ENCODE assay signal across 16 cellular contexts in the genomic region with DNA sequence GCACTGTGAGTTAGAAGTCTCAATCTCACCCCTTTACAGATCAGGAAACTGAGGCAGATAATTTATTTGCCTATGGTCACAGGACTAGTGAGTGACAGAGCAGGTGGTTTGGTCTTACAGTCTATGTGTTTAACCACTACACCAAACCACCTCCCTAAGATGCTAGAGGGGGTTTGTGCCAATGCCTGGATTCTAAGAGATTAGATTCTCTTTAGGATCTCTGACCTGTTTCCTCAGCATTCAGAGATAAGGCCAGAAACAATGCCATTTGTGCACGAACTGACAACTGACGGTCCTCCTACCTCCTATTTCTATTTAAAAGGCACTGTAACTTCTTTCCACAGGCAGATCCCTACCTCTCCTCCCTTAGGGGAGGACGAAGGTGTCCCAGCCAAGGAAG. TPM values are rescaled to one million over a fixed set of nuclear protein-coding genes. Genes with fewer than 3 reads are reported as not detected.
DNase-seq lines count a peak whose midpoint lies in the region; ATAC-seq and TF ChIP-seq lines count a peak whose summit lies in the region.
"Had no signal": no experiment of that assay in that cellular context is flagged by ENCODE, and none has a peak within 500 bp of the region (broad histone marks: within the 10 kb centered on the region; RNA-seq: fewer than 3 reads in every experiment).

No MANE protein-coding gene starts in this region.

- no peak for TF ChIP-seq EP300 in SK-N-SH (IDR thresholded peaks at IDR 0.05; ENCODE audit: borderline replicate concordance in 1 of 2, low read depth in 1 of 2, low read length in 1 of 2)
- no peak for TF ChIP-seq EP300 in esophagus muscularis mucosa (IDR thresholded peaks at IDR 0.05)

- TF ChIP-seq CTCF in SK-N-SH (IDR thresholded peaks at IDR 0.05): no peak
- TF ChIP-seq CTCF in esophagus muscularis mucosa (IDR thresholded peaks at IDR 0.05): no peak
- TF ChIP-seq CTCF in gastrocnemius medialis (IDR thresholded peaks at IDR 0.05 in 4 of 5, conservative IDR thresholded peaks at IDR 0.05 in 1 of 5): no peak
- TF ChIP-seq CTCF in endodermal cell (conservative IDR thresholded peaks at IDR 0.05): no peak

- ATAC-seq in SK-N-SH treated with all-trans-retinoic acid at 6 μM for 48 hours (no peak), T-helper 17 cell (no peak), gastrocnemius medialis (no peak)

- peaks cover 19% of the 10 kb centered on the region for H4K20me1 ChIP-seq in SK-N-SH (ENCODE audit: insufficient read depth)

- H3K9ac ChIP-seq in SK-N-SH: no peak overlapping the region
- H3K9ac ChIP-seq in endodermal cell (ENCODE audit: extremely low read depth, low read length, poor library complexity, severe bottlenecking): no peak overlapping the region

- H3K4me1 Mint-ChIP-seq in T-helper 17 cell (peaks cover 35% of the 10 kb centered on the region), endodermal cell (peaks cover 32% of the 10 kb centered on the region)

- H3K79me2 ChIP-seq in SK-N-SH (ENCODE audit: insufficient read depth): peaks cover 42% of the 10 kb centered on the region

- no peaks in the 10 kb centered on the region for H3K9me3 ChIP-seq in SK-N-SH
- no peaks in the 10 kb centered on the region for H3K9me3 ChIP-seq in T-helper 17 cell (ENCODE audit: control insufficient read depth, low read length, poor library complexity, severe bottlenecking)
- no peaks in the 10 kb centered on the region for H3K9me3 ChIP-seq in esophagus muscularis mucosa
- no peaks in the 10 kb centered on the region for H3K9me3 ChIP-seq in gastrocnemius medialis
- no peaks in the 10 kb centered on the region for H3K9me3 ChIP-seq in endodermal cell (ENCODE audit: control insufficient read depth, low read length)
- H3K9me3 ChIP-seq: pancreas had no signal

- DNase-seq in SK-N-SH (no peak), T-helper 17 cell (no peak), esophagus muscularis mucosa (ENCODE audit: extremely low spot score) (no peak), gastrocnemius medialis (no peak), endodermal cell (no peak), AG08395 (ENCODE audit: low spot score) (no peak), SIG-M5 treated with dmso at 0.1 percent for 504 hours (lab: John Stamatoyannopoulos, UW; ENCODE audit: unreplicated experiment) (no peak)
- DNase-seq: CD4-positive, CD25-positive, alpha-beta regulatory T cell; effector CD8-positive, alpha-beta T cell; Karpas-422; NCI-H1417 treated with DMSO at 0.1 percent for 48 hours; NK-92 treated with Interleukin-12 subunit alpha and Interleukin-12 subunit beta, amount 100 ng/mL, for 24 hours; SHP77 treated with DMSO at 0.1 percent for 48 hours; stimulated activated CD4-positive, alpha-beta T cell treated with anti-CD3 and anti-CD28 coated beads, Interleukin-15, amount 100 ng/mL, for 24 hours had no signal

- H3K4me1 ChIP-seq in SK-N-SH (ENCODE audit: control insufficient read depth in 1 of 2, insufficient read depth in 2 of 2, low read depth in 1 of 2, low read length in 1 of 2): peaks cover 20 to 47% of the 10 kb centered on the region in 2 experiments
- peaks cover 31 to 43% (median 39%) of the 10 kb centered on the region in 4 donors for H3K4me1 ChIP-seq in esophagus muscularis mucosa
- H3K4me1 ChIP-seq in gastrocnemius medialis: peaks cover 17 to 26% of the 10 kb centered on the region in 2 donors
- peaks cover 17% of the 10 kb centered on the region for H3K4me1 ChIP-seq in endodermal cell (ENCODE audit: control insufficient read depth, insufficient read depth, low read length)

- H3F3A ChIP-seq in SK-N-SH (replicated peaks; ENCODE audit: insufficient read depth): peaks cover 32% of the 10 kb centered on the region

- POLR2A ChIA-PET in SK-N-SH (lab: Yijun Ruan, JAX): no interaction called here

- no peaks in the 10 kb centered on the region for H3K27me3 Mint-ChIP-seq in T-helper 17 cell
- no peaks in the 10 kb centered on the region for H3K27me3 Mint-ChIP-seq in endodermal cell (ENCODE audit: insufficient read depth)
- H3K27me3 Mint-ChIP-seq: CD4-positive, CD25-positive, alpha-beta regulatory T cell had no signal

- 93% methylated on average over 3 of the region's 3 CpGs for WGBS in SK-N-SH (ENCODE audit: low lambda C conversion rate)
- WGBS in esophagus muscularis mucosa: 96% methylated on average over 3 of the region's 3 CpGs
- whole genome bisulfite sequencing in endodermal cell (ENCODE audit: insufficient coverage in 1 of 2, insufficient read length in 1 of 2), 2 experiments: 78 to 81% methylated on average over 3 of the region's 3 CpGs

- H3K27ac Mint-ChIP-seq in T-helper 17 cell (peak overlapping the region; percentile 86), endodermal cell (no peak overlapping the region)

- H3K27me3 ChIP-seq in SK-N-SH (ENCODE audit: insufficient read depth): no peaks in the 10 kb centered on the region
- H3K27me3 ChIP-seq in esophagus muscularis mucosa: no peaks in the 10 kb centered on the region
- H3K27me3 ChIP-seq in gastrocnemius medialis: no peaks in the 10 kb centered on the region
- H3K27me3 ChIP-seq in endodermal cell (ENCODE audit: control insufficient read depth, insufficient read depth, low read length, poor library complexity, severe bottlenecking): no peaks in the 10 kb centered on the region
- H3K27me3 ChIP-seq: pancreas had no signal

- H2AFZ ChIP-seq in SK-N-SH (ENCODE audit: low read depth): no peak overlapping the region

- H3K36me3 ChIP-seq in SK-N-SH (replicated peaks in 1 of 2; ENCODE audit: control insufficient read depth in 1 of 2, insufficient read depth in 2 of 2, low read length in 1 of 2): peaks cover 14% of the 10 kb centered on the region in 2 experiments
- H3K36me3 ChIP-seq in esophagus muscularis mucosa: peaks cover 0 to 14% (median 8%) of the 10 kb centered on the region in 4 donors
- peaks cover 0 to 14% of the 10 kb centered on the region in 2 donors for H3K36me3 ChIP-seq in gastrocnemius medialis
- H3K36me3 ChIP-seq in endodermal cell (ENCODE audit: control insufficient read depth, insufficient read depth, low read length): peaks cover 14% of the 10 kb centered on the region
- H3K36me3 ChIP-seq: pancreas had no signal

- no peaks in the 10 kb centered on the region for H3K9me2 ChIP-seq in SK-N-SH

- H3K4me2 ChIP-seq in SK-N-SH: peak overlapping the region; percentile 97; the same call in 1 of the 2 replicates

- CTCF ChIA-PET in SK-N-SH (lab: Yijun Ruan, JAX): no interaction called here

- TF ChIP-seq POLR2A in esophagus muscularis mucosa (IDR thresholded peaks at IDR 0.05; ENCODE audit: low read depth): no peak
- TF ChIP-seq POLR2A in gastrocnemius medialis (IDR thresholded peaks at IDR 0.05): no peak

- no peaks in the 10 kb centered on the region for H3K9me3 Mint-ChIP-seq in endodermal cell
- H3K9me3 Mint-ChIP-seq: CD4-positive, CD25-positive, alpha-beta regulatory T cell had no signal

- in situ Hi-C loops in gastrocnemius medialis (cut with MboI; ENCODE audit: low sequenced_read_pairs in 4 of 4): no loop called here

- no peak for TF ChIP-seq RAD21 in SK-N-SH (IDR thresholded peaks at IDR 0.05; ENCODE audit: low read length)

- H3K36me3 Mint-ChIP-seq in T-helper 17 cell (ENCODE audit: low read depth): peaks cover 3% of the 10 kb centered on the region
- peaks cover 16% of the 10 kb centered on the region for H3K36me3 Mint-ChIP-seq in endodermal cell (ENCODE audit: low read depth)

- H3K27ac ChIP-seq in SK-N-SH (ENCODE audit: low read depth in 2 of 2, low read length in 1 of 2) (peak overlapping the region in 1 of 2 experiments; percentile 93; a peak in 2 of 4 replicates), esophagus muscularis mucosa (replicated peaks in 1 of 4) (peak overlapping the region; percentile 98 to 100 (median 99)), gastrocnemius medialis (peak overlapping the region; percentile 95 to 99 (median 96)), endodermal cell (ENCODE audit: low read depth, low read length) (no peak overlapping the region)

- intact Hi-C loops in esophagus muscularis mucosa (cut with DNase I): no loop called here
- intact Hi-C loops in gastrocnemius medialis (cut with DNase I; ENCODE audit: low total_unique reads): no loop called here

- no peak overlapping the region for H3K4me3 Mint-ChIP-seq in T-helper 17 cell
- no peak overlapping the region for H3K4me3 Mint-ChIP-seq in endodermal cell

- H3K4me3 ChIP-seq in SK-N-SH (ENCODE audit: low read depth in 2 of 2, low read length in 1 of 2): no peak overlapping the region
- no peak overlapping the region for H3K4me3 ChIP-seq in esophagus muscularis mucosa
- no peak overlapping the region for H3K4me3 ChIP-seq in gastrocnemius medialis
- H3K4me3 ChIP-seq in endodermal cell (ENCODE audit: low read length): no peak overlapping the region
- H3K4me3 ChIP-seq: pancreas had no signal

TF ChIP-seq in SK-N-SH, 30 proteins besides CTCF, POLR2A, EP300 and RAD21 (continues in another document):
- no peak for TF ChIP-seq EZH2phosphoT487 (IDR thresholded peaks at IDR 0.05; ENCODE audit: borderline replicate concordance, low read depth)
- TF ChIP-seq TEAD4 (IDR thresholded peaks at IDR 0.05; ENCODE audit: borderline replicate concordance, insufficient read depth): no peak

TF ChIP-seq in SK-N-SH treated with all-trans-retinoic acid at 6 μM for 48 hours, 23 proteins besides CTCF, POLR2A, EP300 and RAD21:
- TF ChIP-seq RARB (CRISPR knock-in tag; IDR thresholded peaks at IDR 0.05) (no peak), ZNF565 (CRISPR knock-in tag; conservative IDR thresholded peaks at IDR 0.05; ENCODE audit: low read depth) (no peak)

RNA-seq across cellular contexts. Expression of gene SLC20A1, which starts 2.3 kb away (rescaled TPM):
- 56.3 and 62.0 TPM in 2 replicates for polyA plus RNA-seq in SK-N-SH (2012; rRNA removed)
- 52.8 and 58.8 TPM in 2 replicates for polyA plus RNA-seq in SK-N-SH (2012; cell fraction: cytosol; rRNA removed)
- 64.5 and 103 TPM in 2 replicates for polyA plus RNA-seq in SK-N-SH (2012; cell fraction: nucleus; rRNA removed)
- total RNA-seq in T-helper 17 cell (100 to 1,000 TPM; 113 to 130 TPM), esophagus muscularis mucosa (10 to 100 TPM; 12.0 to 34.1 (median 14.9) TPM), gastrocnemius medialis (10 to 100 TPM in 1 of 4 donors, 1 to 10 TPM in 3; 6.9 to 85.7 (median 9.2) TPM), endodermal cell (10 to 100 TPM; 67.3 to 86.7 TPM)
- 56.1 TPM for polyA plus RNA-seq in endodermal cell (2013, experiment 1 of 2)
- 47.7 TPM for polyA plus RNA-seq in endodermal cell (2013, experiment 2 of 2)

RNA-seq across cellular contexts. Expression of gene CHCHD5, which starts 59.1 kb away (rescaled TPM):
- 29.9 and 55.9 TPM in 2 replicates for polyA plus RNA-seq in SK-N-SH (2012; rRNA removed)
- 26.1 and 41.4 TPM in 2 replicates for polyA plus RNA-seq in SK-N-SH (2012; cell fraction: cytosol; rRNA removed)
- 29.5 and 43.9 TPM in 2 replicates for polyA plus RNA-seq in SK-N-SH (2012; cell fraction: nucleus; rRNA removed)
- total RNA-seq in T-helper 17 cell: 10 to 100 TPM; 16.6 to 18.4 TPM
- 10 to 100 TPM; 12.0 to 21.9 (median 16.1) TPM for total RNA-seq in esophagus muscularis mucosa
- 10 to 100 TPM; 13.2 to 26.6 (median 24.1) TPM for total RNA-seq in gastrocnemius medialis
- total RNA-seq in endodermal cell: 10 to 100 TPM; 39.1 to 48.2 TPM
- polyA plus RNA-seq in endodermal cell (2013, experiment 1 of 2): 48.5 TPM
- 44.5 TPM for polyA plus RNA-seq in endodermal cell (2013, experiment 2 of 2)
